ENCODE assay signal across 8 cellular contexts in the genomic region with DNA sequence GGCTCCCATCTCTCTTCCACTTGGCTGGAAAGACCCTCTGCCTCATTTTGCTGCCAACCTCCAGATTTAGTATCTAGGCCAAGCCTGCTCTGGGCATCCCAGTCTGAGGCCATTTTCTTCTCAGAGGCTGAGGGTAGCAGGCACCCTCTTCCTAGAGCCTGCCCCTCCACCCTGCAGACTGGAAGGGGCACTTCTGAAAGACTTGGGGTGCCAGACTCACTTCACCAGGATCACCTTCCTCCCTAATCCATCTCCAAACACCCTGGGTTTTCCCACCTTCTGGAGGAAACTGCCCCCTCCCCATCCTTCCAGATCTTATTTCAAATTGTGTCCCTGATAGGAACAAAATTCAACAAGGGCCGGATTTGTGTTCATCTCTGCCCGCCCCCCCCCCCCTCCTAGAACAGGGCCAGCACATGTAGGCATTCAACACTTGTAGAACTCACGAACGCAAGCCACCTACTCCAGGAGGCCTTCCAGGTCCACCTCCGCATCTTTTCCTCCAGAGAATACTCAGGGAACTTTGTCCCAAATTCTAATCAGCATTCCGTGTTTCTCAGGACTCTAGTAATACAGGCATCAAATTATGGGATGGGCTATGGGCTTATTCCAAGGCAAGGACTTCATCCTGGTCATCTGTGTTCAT. TPM values are rescaled to one million over a fixed set of nuclear protein-coding genes. Genes with fewer than 3 reads are reported as not detected.
DNase-seq lines count a peak whose midpoint lies in the region; ATAC-seq, FAIRE-seq and TF ChIP-seq lines count a peak whose summit lies in the region.

No MANE protein-coding gene starts in this region.

- H2AFZ ChIP-seq in GM12878 (ENCODE audit: control insufficient read depth, low read depth, low read length): peak overlapping the region; percentile 80

- FAIRE-seq in GM12878 (lab: Jason Lieb, UNC): no peak

- TF ChIP-seq CTCF in AG04450 (IDR thresholded peaks at IDR 0.05; ENCODE audit: low read depth, low read length) (no peak), GM12878 (IDR thresholded peaks at IDR 0.05 in 2 of 3, conservative IDR thresholded peaks at IDR 0.05 in 1 of 3; ENCODE audit: control insufficient read depth in 2 of 3, extremely low read depth in 1 of 3, insufficient read depth in 1 of 3, low read depth in 3 of 3, low read length in 3 of 3) (no peak), uterus (IDR thresholded peaks at IDR 0.05) (no peak)

- peak overlapping the region; percentile 75 for H3K27ac ChIP-seq in AG04450 (ENCODE audit: low read depth, low read length)
- H3K27ac ChIP-seq in HUES6 (ENCODE audit: low read depth, low read length): no peak overlapping the region
- H3K27ac ChIP-seq in GM12878 (ENCODE audit: control insufficient read depth, insufficient read depth): peak overlapping the region; percentile 87
- no peak overlapping the region for H3K27ac ChIP-seq in mesodermal cell (ENCODE audit: low read depth, low read length, severe bottlenecking)
- H3K27ac ChIP-seq in uterus: peak overlapping the region; percentile 86 to 88

- H3K36me3 ChIP-seq in HUES6 (ENCODE audit: control insufficient read depth, insufficient read depth, low read length) (no peaks in the 10 kb centered on the region), GM12878 (ENCODE audit: control insufficient read depth in 2 of 2, insufficient read depth in 2 of 2, low read length in 1 of 2) (peaks cover 0 to 3% of the 10 kb centered on the region in 2 experiments; a peak in 1 of 4 replicates), mesodermal cell (ENCODE audit: control insufficient read depth, insufficient read depth, low read length) (no peaks in the 10 kb centered on the region), uterus (no peaks in the 10 kb centered on the region)

- H3K4me1 ChIP-seq in HUES6 (ENCODE audit: control insufficient read depth, insufficient read depth, low read length) (peaks cover 24% of the 10 kb centered on the region), GM12878 (ENCODE audit: control insufficient read depth, insufficient read depth, low read length) (peaks cover 4% of the 10 kb centered on the region), mesodermal cell (ENCODE audit: control insufficient read depth, insufficient read depth, low read length, poor library complexity, severe bottlenecking) (peaks cover 7% of the 10 kb centered on the region), uterus (no peaks in the 10 kb centered on the region)

- TSS peak; percentile 99 for BruUV-seq in GM12878 (replicated peaks; lab: Mats Ljungman, UMichigan)

- RAD21 ChIA-PET in GM12878 (lab: Charles Lee; ENCODE audit: unreplicated experiment): interaction anchor here (0.6 to 3.2 kb wide), 8 partner anchors 40 to 234 kb away, joined by 3 to 83 read pairs (median 8); a partner anchor contains a TSS

- H3K9ac ChIP-seq in HUES6 (ENCODE audit: low read length) (peak overlapping the region; percentile 20), GM12878 (ENCODE audit: control insufficient read depth, insufficient read depth, low read length) (peak overlapping the region; percentile 72)

- H3K9me3 ChIP-seq in AG04450 (ENCODE audit: control insufficient read depth, insufficient read depth, low read length): no peaks in the 10 kb centered on the region; the same call in 1 of the 2 replicates
- H3K9me3 ChIP-seq in HUES6 (ENCODE audit: control insufficient read depth, insufficient read depth, low read depth, low read length): no peaks in the 10 kb centered on the region
- H3K9me3 ChIP-seq in GM12878 (replicated peaks; ENCODE audit: control insufficient read depth, insufficient read depth, low read length): no peaks in the 10 kb centered on the region
- no peaks in the 10 kb centered on the region for H3K9me3 ChIP-seq in mesodermal cell (ENCODE audit: control insufficient read depth, low read length)
- H3K9me3 ChIP-seq in uterus: no peaks in the 10 kb centered on the region

- ATAC-seq in GM12878 (peak; percentile 29), GM21529 (IDR thresholded peaks at IDR 0.05; ENCODE audit: unreplicated experiment) (no peak), GM21423 (IDR thresholded peaks at IDR 0.05; ENCODE audit: unreplicated experiment) (no peak)

- H3K4me2 ChIP-seq in GM12878 (ENCODE audit: control insufficient read depth, insufficient read depth): peak overlapping the region; percentile 92

- POLR2A ChIA-PET in AG04450 (lab: Yijun Ruan, JAX) (interaction anchor here (1.2 to 2.1 kb wide), 2 partner anchors 73 to 77 kb away, joined by 4 to 11 read pairs; no protein-coding TSS in a partner anchor), GM12878 (lab: Charles Lee) (no interaction called here)

- no peak for TF ChIP-seq EP300 in GM12878 (IDR thresholded peaks at IDR 0.05; ENCODE audit: borderline replicate concordance in 1 of 2, control insufficient read depth in 1 of 2, low read depth in 2 of 2, low read length in 2 of 2)

- 0% methylated on average over 4 of the region's 6 CpGs for WGBS in GM12878 (ENCODE audit: insufficient coverage, insufficient replicate concordance, low lambda C conversion rate, missing lambda C conversion rate)
- 83 to 100% methylated on average over 1 to 2 of the region's 6 CpGs for WGBS in mesodermal cell (ENCODE audit: insufficient coverage in 2 of 2), 2 experiments

- DNase-seq in AG04450 (ENCODE audit: low read depth, low spot score) (no peak), GM12878 (ENCODE audit: low read depth, low spot score) (no peak), uterus (no peak), cerebellum (ENCODE audit: low spot score) (no peak)

- H3K27me3 ChIP-seq in AG04450 (ENCODE audit: control insufficient read depth, insufficient read depth, low read length): no peaks in the 10 kb centered on the region
- peaks cover 5% of the 10 kb centered on the region; the same call in 1 of the 2 replicates for H3K27me3 ChIP-seq in HUES6 (ENCODE audit: control insufficient read depth, insufficient read depth, low read length)
- H3K27me3 ChIP-seq in GM12878 (replicated peaks in 1 of 2; ENCODE audit: control insufficient read depth in 2 of 2, insufficient read depth in 2 of 2, low read length in 1 of 2): no peaks in the 10 kb centered on the region
- H3K27me3 ChIP-seq in uterus: no peaks in the 10 kb centered on the region

- CTCF ChIA-PET in AG04450 (lab: Charles Lee): interaction anchor here (0.9 to 7.5 kb wide), 11 partner anchors 13 to 93 kb away, joined by 3 to 227 read pairs (median 4); a partner anchor contains a TSS
- CTCF ChIA-PET in GM12878 (lab: Yijun Ruan, JAX): interaction anchor here (0.9 to 9.2 kb wide), 8 partner anchors 19 to 234 kb away, joined by 3 to 319 read pairs (median 8); no protein-coding TSS in a partner anchor

- in situ Hi-C loops in GM12878 (cut with MboI): loop anchor here (5.0 kb wide), 2 partner anchors 76 to 236 kb away; no protein-coding TSS in a partner anchor

- TF ChIP-seq POLR2A in GM12878 (IDR thresholded peaks at IDR 0.05; ENCODE audit: low read depth, low read length): no peak
- TF ChIP-seq POLR2A in uterus (IDR thresholded peaks at IDR 0.05): no peak

- TF ChIP-seq RAD21 in GM12878 (IDR thresholded peaks at IDR 0.05; ENCODE audit: insufficient read depth, low read depth, low read length): no peak

- SMC1A ChIA-PET in GM12878 (lab: Charles Lee; ENCODE audit: uncharacterized antibody, unreplicated experiment): interaction anchor here (1.3 to 2.6 kb wide), 3 partner anchors 36 to 82 kb away, joined by 6 to 9 read pairs (median 7); a partner anchor contains a TSS

- peak overlapping the region; percentile 96 for H3K4me3 ChIP-seq in AG04450 (ENCODE audit: low read depth, low read length)
- H3K4me3 ChIP-seq in HUES6 (ENCODE audit: low read depth, low read length): peak overlapping the region; percentile 91
- peak overlapping the region; percentile 100 for H3K4me3 ChIP-seq in GM12878
- H3K4me3 ChIP-seq in mesodermal cell (ENCODE audit: extremely low read depth, insufficient read depth, low read length, poor library complexity, severe bottlenecking): peak overlapping the region; percentile 69
- peak overlapping the region; percentile 60 to 62 for H3K4me3 ChIP-seq in uterus

- intact Hi-C loops in GM12878 (cut with micrococcal nuclease; ENCODE audit: unreplicated experiment) (loop anchor here (1.0 to 10.0 kb wide), 5 partner anchors 18 to 218 kb away; a partner anchor contains a TSS), uterus (cut with DNase I; ENCODE audit: low total_unique reads) (loop anchor here (5.0 kb wide), 2 partner anchors 36 to 71 kb away; no protein-coding TSS in a partner anchor)

- no peaks in the 10 kb centered on the region for H4K20me1 ChIP-seq in GM12878 (ENCODE audit: control insufficient read depth, insufficient read depth)

- H3K79me2 ChIP-seq in GM12878 (ENCODE audit: control insufficient read depth, insufficient read depth, low read length): peaks cover 52% of the 10 kb centered on the region

RNA-seq across cellular contexts. Expression of a gene that starts 0.8 kb away (rescaled TPM):
- 63.8 and 76.8 TPM in 2 replicates for polyA plus RNA-seq in AG04450 (2011; rRNA removed)
- polyA minus RNA-seq in AG04450 (2011; rRNA and poly(A)+ RNA removed): 97.8 and 121 TPM in 2 replicates
- 29.9 and 31.2 TPM in 2 replicates for total RNA-seq in GM12878 (2013; cell fraction: nucleolus; rRNA removed)
- 143 and 146 TPM in 2 replicates for total RNA-seq in GM12878 (2014; rRNA removed)
- 114 and 115 TPM in 2 replicates for total RNA-seq in GM12878 (2014; rRNA removed; fragmentation: Illumina TruSeq; extraction: Trizol)
- total RNA-seq in GM12878 (2021): 128 and 142 TPM in 2 replicates
- 107 TPM for polyA plus RNA-seq in GM12878 (2011; ENCODE audit: low read depth)
- polyA plus RNA-seq in GM12878 (2011; rRNA removed): 142 and 211 TPM in 2 replicates
- 352 and 471 TPM in 2 replicates for polyA plus RNA-seq in GM12878 (2011; cell fraction: cytosol; rRNA removed)
- 157 and 180 TPM in 2 replicates for polyA plus RNA-seq in GM12878 (2011; cell fraction: nucleus; rRNA removed)
- 137 and 151 TPM in 2 replicates for polyA plus RNA-seq in GM12878 (2012)
- polyA plus RNA-seq in GM12878 (2014; fragmentation: Illumina TruSeq; extraction: Trizol): 166 and 179 TPM in 2 replicates
- polyA plus RNA-seq in GM12878 (2014; fragmentation: Nextera tagmentation; extraction: Ambion mirVana): 100 to 1,000 TPM; 262 to 295 TPM
- polyA plus RNA-seq in GM12878 (2014; rRNA removed): 161 and 177 TPM in 2 replicates
- 100 to 1,000 TPM; 156 to 170 TPM for polyA plus RNA-seq in GM12878 (2016; fragmentation: Nextera tagmentation; extraction: Ambion mirVana)
- 300 and 364 TPM in 2 replicates for polyA minus RNA-seq in GM12878 (2011; rRNA and poly(A)+ RNA removed)
- 55.1 and 68.1 TPM in 2 replicates for polyA minus RNA-seq in GM12878 (2011; cell fraction: cytosol; rRNA and poly(A)+ RNA removed)
- polyA minus RNA-seq in GM12878 (2011; cell fraction: nucleus; rRNA and poly(A)+ RNA removed): 35.7 and 40.4 TPM in 2 replicates
- 46.4 TPM for polyA plus RNA-seq in mesodermal cell (2013, experiment 1 of 2)
- polyA plus RNA-seq in mesodermal cell (2013, experiment 2 of 2): 40.9 TPM
- 10 to 100 TPM; 28.3 to 87.9 (median 84.2) TPM for total RNA-seq in uterus
- total RNA-seq in cerebellum: 32.8 TPM

RNA-seq across cellular contexts. Expression of a gene that starts 29.3 kb away (rescaled TPM):
- polyA plus RNA-seq in AG04450 (2011; rRNA removed) (not detected in 2 replicates), GM12878 (2011; rRNA removed) (not detected in 2 replicates), GM12878 (2014; fragmentation: Illumina TruSeq; extraction: Trizol) (not detected in 2 replicates), GM12878 (2014; fragmentation: Nextera tagmentation; extraction: Ambion mirVana) (under 1 TPM in 1 of 2 experiments, not detected in 1; 0.06 TPM), GM12878 (2014; rRNA removed) (not detected in 2 replicates), GM12878 (2016; fragmentation: Nextera tagmentation; extraction: Ambion mirVana) (under 1 TPM; 0.10 to 0.17 TPM)
- polyA minus RNA-seq in AG04450 (2011; rRNA and poly(A)+ RNA removed): not detected in 2 replicates
- total RNA-seq in GM12878 (2013; cell fraction: nucleolus; rRNA removed): not detected in 2 replicates
- total RNA-seq in GM12878 (2014; rRNA removed) (not detected in 2 replicates), GM12878 (2014; rRNA removed; fragmentation: Illumina TruSeq; extraction: Trizol) (not detected in 2 replicates), GM12878 (2021) (not detected in 2 replicates), uterus (not detected), cerebellum (not detected)
- polyA plus RNA-seq in GM12878 (2011; ENCODE audit: low read depth): 0.16 TPM
- not detected in 2 replicates for polyA plus RNA-seq in GM12878 (2011; cell fraction: cytosol; rRNA removed)
- not detected in 2 replicates for polyA plus RNA-seq in GM12878 (2011; cell fraction: nucleus; rRNA removed)
- polyA plus RNA-seq in GM12878 (2012): 0.26 and 0.29 TPM in 2 replicates
- not detected in 2 replicates for polyA minus RNA-seq in GM12878 (2011; rRNA and poly(A)+ RNA removed)
- polyA minus RNA-seq in GM12878 (2011; cell fraction: cytosol; rRNA and poly(A)+ RNA removed): not detected in 2 replicates
- not detected in 2 replicates for polyA minus RNA-seq in GM12878 (2011; cell fraction: nucleus; rRNA and poly(A)+ RNA removed)
- polyA plus RNA-seq in mesodermal cell (2013, experiment 1 of 2): 6.5 TPM
- polyA plus RNA-seq in mesodermal cell (2013, experiment 2 of 2): 5.8 TPM

RNA-seq across cellular contexts. Expression of a gene that starts 30.8 kb away (rescaled TPM):
- polyA plus RNA-seq in AG04450 (2011; rRNA removed) (15.2 and 21.1 TPM in 2 replicates), GM12878 (2011; rRNA removed) (not detected in 2 replicates), GM12878 (2014; fragmentation: Illumina TruSeq; extraction: Trizol) (not detected in 2 replicates), GM12878 (2014; fragmentation: Nextera tagmentation; extraction: Ambion mirVana) (not detected), GM12878 (2014; rRNA removed) (not detected in 2 replicates), GM12878 (2016; fragmentation: Nextera tagmentation; extraction: Ambion mirVana) (under 1 TPM in 1 of 2 experiments, not detected in 1; 0.24 TPM)
- 4.6 and 6.0 TPM in 2 replicates for polyA minus RNA-seq in AG04450 (2011; rRNA and poly(A)+ RNA removed)
- total RNA-seq in GM12878 (2013; cell fraction: nucleolus; rRNA removed): not detected in 2 replicates
- total RNA-seq in GM12878 (2014; rRNA removed) (not detected in 2 replicates), GM12878 (2014; rRNA removed; fragmentation: Illumina TruSeq; extraction: Trizol) (not detected in 2 replicates), GM12878 (2021) (1.3 and 1.4 TPM in 2 replicates), uterus (100 to 1,000 TPM in 3 of 4 donors, 10 to 100 TPM in 1; 39.3 to 742 (median 362) TPM), cerebellum (16.7 TPM)
- polyA plus RNA-seq in GM12878 (2011; ENCODE audit: low read depth): not detected
- not detected in 2 replicates for polyA plus RNA-seq in GM12878 (2011; cell fraction: cytosol; rRNA removed)
- polyA plus RNA-seq in GM12878 (2011; cell fraction: nucleus; rRNA removed): not detected in 2 replicates
- polyA plus RNA-seq in GM12878 (2012): 0.06 TPM in 1 of 2 replicates, not detected in the other
- not detected in 2 replicates for polyA minus RNA-seq in GM12878 (2011; rRNA and poly(A)+ RNA removed)
- not detected in 2 replicates for polyA minus RNA-seq in GM12878 (2011; cell fraction: cytosol; rRNA and poly(A)+ RNA removed)
- not detected in 2 replicates for polyA minus RNA-seq in GM12878 (2011; cell fraction: nucleus; rRNA and poly(A)+ RNA removed)
- polyA plus RNA-seq in mesodermal cell (2013, experiment 1 of 2): 222 TPM
- 198 TPM for polyA plus RNA-seq in mesodermal cell (2013, experiment 2 of 2)

RNA-seq across cellular contexts. Expression of a gene that starts 36.1 kb away (rescaled TPM):
- 76.6 and 82.8 TPM in 2 replicates for polyA plus RNA-seq in AG04450 (2011; rRNA removed)
- polyA minus RNA-seq in AG04450 (2011; rRNA and poly(A)+ RNA removed): 29.2 and 33.0 TPM in 2 replicates
- total RNA-seq in GM12878 (2013; cell fraction: nucleolus; rRNA removed): 8.4 and 9.4 TPM in 2 replicates
- total RNA-seq in GM12878 (2014; rRNA removed): 178 and 187 TPM in 2 replicates
- 139 and 148 TPM in 2 replicates for total RNA-seq in GM12878 (2014; rRNA removed; fragmentation: Illumina TruSeq; extraction: Trizol)
- total RNA-seq in GM12878 (2021): 192 and 195 TPM in 2 replicates
- polyA plus RNA-seq in GM12878 (2011; ENCODE audit: low read depth): 131 TPM
- 161 and 208 TPM in 2 replicates for polyA plus RNA-seq in GM12878 (2011; rRNA removed)
- polyA plus RNA-seq in GM12878 (2011; cell fraction: cytosol; rRNA removed): 261 and 266 TPM in 2 replicates
- polyA plus RNA-seq in GM12878 (2011; cell fraction: nucleus; rRNA removed): 98.1 and 123 TPM in 2 replicates
- polyA plus RNA-seq in GM12878 (2012): 97.2 and 107 TPM in 2 replicates
- 181 and 204 TPM in 2 replicates for polyA plus RNA-seq in GM12878 (2014; fragmentation: Illumina TruSeq; extraction: Trizol)
- polyA plus RNA-seq in GM12878 (2014; fragmentation: Nextera tagmentation; extraction: Ambion mirVana): 100 to 1,000 TPM; 770 to 898 TPM
- polyA plus RNA-seq in GM12878 (2014; rRNA removed): 204 and 247 TPM in 2 replicates
- polyA plus RNA-seq in GM12878 (2016; fragmentation: Nextera tagmentation; extraction: Ambion mirVana): 100 to 1,000 TPM; 272 to 362 TPM
- polyA minus RNA-seq in GM12878 (2011; rRNA and poly(A)+ RNA removed): 66.3 and 94.2 TPM in 2 replicates
- 13.0 and 17.4 TPM in 2 replicates for polyA minus RNA-seq in GM12878 (2011; cell fraction: cytosol; rRNA and poly(A)+ RNA removed)
- 16.0 and 28.5 TPM in 2 replicates for polyA minus RNA-seq in GM12878 (2011; cell fraction: nucleus; rRNA and poly(A)+ RNA removed)
- polyA plus RNA-seq in mesodermal cell (2013, experiment 1 of 2): 40.7 TPM
- polyA plus RNA-seq in mesodermal cell (2013, experiment 2 of 2): 41.4 TPM
- 10 to 100 TPM in 3 of 4 donors, 1 to 10 TPM in 1; 7.7 to 47.4 (median 19.6) TPM for total RNA-seq in uterus
- total RNA-seq in cerebellum: 20.4 TPM

RNA-seq across cellular contexts. Expression of a gene that starts 51.2 kb away (rescaled TPM):
- polyA plus RNA-seq in AG04450 (2011; rRNA removed): 14.6 and 17.5 TPM in 2 replicates
- 24.5 and 30.1 TPM in 2 replicates for polyA minus RNA-seq in AG04450 (2011; rRNA and poly(A)+ RNA removed)
- total RNA-seq in GM12878 (2013; cell fraction: nucleolus; rRNA removed): 47.4 and 56.0 TPM in 2 replicates
- total RNA-seq in GM12878 (2014; rRNA removed): 16.9 and 20.3 TPM in 2 replicates
- 7.4 and 8.1 TPM in 2 replicates for total RNA-seq in GM12878 (2014; rRNA removed; fragmentation: Illumina TruSeq; extraction: Trizol)
- 16.1 and 16.4 TPM in 2 replicates for total RNA-seq in GM12878 (2021)
- 8.0 TPM for polyA plus RNA-seq in GM12878 (2011; ENCODE audit: low read depth)
- polyA plus RNA-seq in GM12878 (2011; rRNA removed): 8.4 and 17.8 TPM in 2 replicates
- polyA plus RNA-seq in GM12878 (2011; cell fraction: cytosol; rRNA removed): 25.6 and 28.1 TPM in 2 replicates
- 48.3 and 51.6 TPM in 2 replicates for polyA plus RNA-seq in GM12878 (2011; cell fraction: nucleus; rRNA removed)
- polyA plus RNA-seq in GM12878 (2012): 9.3 and 14.0 TPM in 2 replicates
- polyA plus RNA-seq in GM12878 (2014; fragmentation: Illumina TruSeq; extraction: Trizol): 9.8 and 11.9 TPM in 2 replicates
- polyA plus RNA-seq in GM12878 (2014; fragmentation: Nextera tagmentation; extraction: Ambion mirVana): 1 to 10 TPM; 1.0 to 2.4 TPM
- 15.6 TPM in 2 replicates for polyA plus RNA-seq in GM12878 (2014; rRNA removed)
- polyA plus RNA-seq in GM12878 (2016; fragmentation: Nextera tagmentation; extraction: Ambion mirVana): 10 to 100 TPM; 12.0 to 13.3 TPM
- polyA minus RNA-seq in GM12878 (2011; rRNA and poly(A)+ RNA removed): 29.8 and 30.0 TPM in 2 replicates
- polyA minus RNA-seq in GM12878 (2011; cell fraction: cytosol; rRNA and poly(A)+ RNA removed): 13.1 and 16.8 TPM in 2 replicates
- 16.2 and 27.0 TPM in 2 replicates for polyA minus RNA-seq in GM12878 (2011; cell fraction: nucleus; rRNA and poly(A)+ RNA removed)
- 11.1 TPM for polyA plus RNA-seq in mesodermal cell (2013, experiment 1 of 2)
- 8.5 TPM for polyA plus RNA-seq in mesodermal cell (2013, experiment 2 of 2)
- total RNA-seq in uterus: 10 to 100 TPM; 13.1 to 48.4 (median 22.5) TPM
- total RNA-seq in cerebellum: 3.3 TPM

Comparison
In these comparisons a context has a peak if more than half of its experiments do, and no peak if none do; other contexts are left out.
1. H3K27ac ChIP-seq: peak in AG04450 (single experiment), GM12878 (single experiment) and uterus (2 of 2); none in HUES6 (single experiment) and mesodermal cell (single experiment).
2. Peak in every context shown above with its lines, with median percentiles within 50 percentile points of each other: H3K4me3 ChIP-seq.